ENCODE assay signal across 8 cellular contexts in genomic region chr21:5128257-5128656, GRCh38.
A peak's percentile ranks its signal among the peaks of the same experiment; 100 is the strongest.
DNase-seq lines count a peak whose midpoint lies in the region; ATAC-seq and TF ChIP-seq lines count a peak whose summit lies in the region.
"Not testable (repeated sequence)": the region's sequence is repeated elsewhere in the genome, so short reads cannot be mapped to it uniquely, and the experiment has no call there.

No MANE protein-coding gene starts in this region.

- H3K4me1 Mint-ChIP-seq in activated CD4-positive, alpha-beta T cell treated with anti-CD3 and anti-CD28 coated beads, Interleukin-2, amount 10 ng/mL, durations not matched to agents 7 days and 5 days; MCF 10A (ENCODE audit: insufficient read depth, unreplicated experiment); stimulated activated memory B cell treated with anti-CD40 and anti-IgM and Interleukin-4, amounts not matched to agents 10 μg/mL and 1 μg/mL and 100 μg/mL, for 72 hours: not testable (repeated sequence)

- H2AFZ ChIP-seq in HCT116 (ENCODE audit: low read depth, low read length, poor library complexity, severe bottlenecking); IMR-90 (replicated peaks; ENCODE audit: low read length, poor library complexity): not testable (repeated sequence)

- not testable (repeated sequence) for H3K36me3 Mint-ChIP-seq in activated CD4-positive, alpha-beta T cell treated with anti-CD3 and anti-CD28 coated beads, Interleukin-2, amount 10 ng/mL, durations not matched to agents 7 days and 5 days (ENCODE audit: low read depth); MCF 10A (ENCODE audit: insufficient read depth, unreplicated experiment); stimulated activated memory B cell treated with anti-CD40 and anti-IgM and Interleukin-4, amounts not matched to agents 10 μg/mL and 1 μg/mL and 100 μg/mL, for 72 hours

- not testable (repeated sequence) for H3K23ac ChIP-seq in IMR-90 (ENCODE audit: low read depth, low read length)

- not testable (repeated sequence) for BruUV-seq in HCT116 (replicated peaks; lab: Mats Ljungman, UMichigan); IMR-90 (replicated peaks; lab: Mats Ljungman, UMichigan); MCF 10A (replicated peaks; lab: Mats Ljungman, UMichigan)

- not testable (repeated sequence) for H3K27me3 Mint-ChIP-seq in activated CD4-positive, alpha-beta T cell treated with anti-CD3 and anti-CD28 coated beads, Interleukin-2, amount 10 ng/mL, durations not matched to agents 7 days and 5 days; MCF 10A (ENCODE audit: insufficient read depth, unreplicated experiment); stimulated activated memory B cell treated with anti-CD40 and anti-IgM and Interleukin-4, amounts not matched to agents 10 μg/mL and 1 μg/mL and 100 μg/mL, for 72 hours

- H3K27me3 ChIP-seq in HCT116 (ENCODE audit: insufficient read depth, low read length); IMR-90 (ENCODE audit: control insufficient read depth, insufficient read depth, low read length): not testable (repeated sequence)

- H3K27ac ChIP-seq in HCT116 (ENCODE audit: low read depth, low read length); IMR-90 (ENCODE audit: insufficient read depth, low read length): not testable (repeated sequence)

- H4K5ac ChIP-seq in IMR-90 (ENCODE audit: low read depth, low read length): not testable (repeated sequence)

- H3K27ac Mint-ChIP-seq in activated CD4-positive, alpha-beta T cell treated with anti-CD3 and anti-CD28 coated beads, Interleukin-2, amount 10 ng/mL, durations not matched to agents 7 days and 5 days; MCF 10A (ENCODE audit: low read depth, unreplicated experiment); stimulated activated memory B cell treated with anti-CD40 and anti-IgM and Interleukin-4, amounts not matched to agents 10 μg/mL and 1 μg/mL and 100 μg/mL, for 72 hours: not testable (repeated sequence)

- H3K36me3 ChIP-seq in HCT116 (ENCODE audit: control insufficient read depth in 1 of 2, insufficient read depth in 2 of 2, low read length in 2 of 2); IMR-90 (ENCODE audit: control insufficient read depth, insufficient read depth, low read length): not testable (repeated sequence)

- H3K9me3 ChIP-seq in HCT116 (ENCODE audit: control insufficient read depth in 1 of 2, insufficient read depth in 1 of 2, low read depth in 1 of 2, low read length in 2 of 2); IMR-90 (ENCODE audit: control insufficient read depth, insufficient read depth, low read length): not testable (repeated sequence)

- CTCF ChIA-PET in HCT116 (lab: Charles Lee); IMR-90 (lab: Yijun Ruan, JAX); activated CD4-positive, alpha-beta T cell treated with anti-CD3 and anti-CD28 coated beads, Interleukin-2, amount 10 ng/mL, durations not matched to agents 7 days and 5 days (lab: Charles Lee); MCF 10A (lab: Yijun Ruan, JAX): not testable (repeated sequence)

- TF ChIP-seq POLR2A in HCT116 (IDR thresholded peaks at IDR 0.05; ENCODE audit: borderline replicate concordance, extremely low read depth, insufficient read depth, insufficient read length); IMR-90 (IDR thresholded peaks at IDR 0.05; ENCODE audit: low read depth, low read length): not testable (repeated sequence)

- not testable (repeated sequence) for H3K4ac ChIP-seq in IMR-90 (ENCODE audit: low read depth, low read length)

- H3K79me2 ChIP-seq in HCT116 (ENCODE audit: insufficient read depth, low read length): not testable (repeated sequence)

- peak overlapping the region; percentile 28; the same call in 1 of the 2 replicates for H3K4me3 ChIP-seq in GM12865 (ENCODE audit: low read depth, low read length)
- peak overlapping the region; percentile 30 to 40; a peak in 3 of 4 replicates for H3K4me3 ChIP-seq in HCT116 (replicated peaks in 1 of 2; ENCODE audit: low read depth in 1 of 2, low read length in 2 of 2)
- H3K4me3 ChIP-seq in IMR-90 (ENCODE audit: insufficient read depth, low read depth, low read length): peak overlapping the region; percentile 53

- RAD21 ChIA-PET in HCT116 (lab: Charles Lee; ENCODE audit: low non-redundant PET in 1 of 2, low total read pairs in 2 of 2, uncharacterized antibody in 2 of 2, unreplicated experiment in 2 of 2): not testable (repeated sequence)

- not testable (repeated sequence) for H3K9me2 ChIP-seq in HCT116 (ENCODE audit: insufficient read depth)

- not testable (repeated sequence) for TF ChIP-seq RAD21 in HCT116 (IDR thresholded peaks at IDR 0.05; ENCODE audit: low read depth); IMR-90 (IDR thresholded peaks at IDR 0.05; ENCODE audit: low read length)

- H3K4me2 ChIP-seq in HCT116 (ENCODE audit: low read length); IMR-90 (ENCODE audit: low read depth, low read length): not testable (repeated sequence)

- H2AK5ac ChIP-seq in IMR-90 (ENCODE audit: low read depth, low read length): not testable (repeated sequence)

- not testable (repeated sequence) for H3K4me1 ChIP-seq in HCT116 (ENCODE audit: control insufficient read depth in 1 of 2, insufficient read depth in 2 of 2, low read length in 2 of 2); IMR-90 (ENCODE audit: control insufficient read depth, insufficient read depth, low read length)

- not testable (repeated sequence) for H2BK20ac ChIP-seq in IMR-90 (ENCODE audit: low read depth, low read length)

- intact Hi-C loops in HCT116 (cut with micrococcal nuclease); IMR-90 (cut with micrococcal nuclease); MCF 10A (cut with micrococcal nuclease); posterior vena cava (cut with DNase I): not testable (repeated sequence)

- TF ChIP-seq CTCF in GM12865 (IDR thresholded peaks at IDR 0.05; ENCODE audit: insufficient read depth, low read depth, low read length, missing control alignments); HCT116 (IDR thresholded peaks at IDR 0.05 in 2 of 3, conservative IDR thresholded peaks at IDR 0.05 in 1 of 3; ENCODE audit: borderline replicate concordance in 1 of 3, insufficient read depth in 1 of 3, low read depth in 2 of 3, low read length in 2 of 3); IMR-90 (conservative IDR thresholded peaks at IDR 0.05; ENCODE audit: low read depth, low read length); MCF 10A (IDR thresholded peaks at IDR 0.05; ENCODE audit: unreplicated experiment): not testable (repeated sequence)

- H4K91ac ChIP-seq in IMR-90 (ENCODE audit: insufficient read depth, low read depth, low read length): not testable (repeated sequence)

- H2BK15ac ChIP-seq in IMR-90 (ENCODE audit: low read depth, low read length): not testable (repeated sequence)

- peak; percentile 92 for DNase-seq in GM12865 (ENCODE audit: low read depth)
- peak; percentile 29 for DNase-seq in HCT116 (ENCODE audit: low read depth, low spot score)
- peak; percentile 76 for DNase-seq in IMR-90
- peak; percentile 95 for DNase-seq in activated CD4-positive, alpha-beta T cell treated with anti-CD3 and anti-CD28 coated beads, Interleukin-2, amount 10 ng/mL, durations not matched to agents 7 days and 5 days
- peak; percentile 71 for DNase-seq in MCF 10A (ENCODE audit: unreplicated experiment)
- DNase-seq in iPS DF 4.7 (ENCODE audit: extremely low read depth, low spot score): peak; percentile 22
- peak; percentile 99 for DNase-seq in posterior vena cava (ENCODE audit: low spot score)

- dilution Hi-C loops in IMR-90 (cut with HindIII; ENCODE audit: low sequenced_read_pairs, unreplicated experiment): not testable (repeated sequence)

- not testable (repeated sequence) for H4K8ac ChIP-seq in IMR-90 (ENCODE audit: low read depth in 2 of 2, low read length in 2 of 2)

- not testable (repeated sequence) for H3K9ac ChIP-seq in HCT116 (ENCODE audit: low read length)
- H3K9ac ChIP-seq in IMR-90 (ENCODE audit: low read depth, low read length): peak overlapping the region; percentile 58; the same call in 1 of the 2 replicates

- WGBS in IMR-90 (ENCODE audit: extremely low coverage in 2 of 2, insufficient read length in 1 of 2), 2 experiments: no CpG with 5 or more reads among the region's 42 CpGs

- not testable (repeated sequence) for H2AK9ac ChIP-seq in IMR-90 (replicated peaks; ENCODE audit: low read depth, low read length, poor library complexity)

- H3K9me3 Mint-ChIP-seq in activated CD4-positive, alpha-beta T cell treated with anti-CD3 and anti-CD28 coated beads, Interleukin-2, amount 10 ng/mL, durations not matched to agents 7 days and 5 days; MCF 10A (ENCODE audit: unreplicated experiment); stimulated activated memory B cell treated with anti-CD40 and anti-IgM and Interleukin-4, amounts not matched to agents 10 μg/mL and 1 μg/mL and 100 μg/mL, for 72 hours: not testable (repeated sequence)

- peak overlapping the region; percentile 60 for H3K4me3 Mint-ChIP-seq in activated CD4-positive, alpha-beta T cell treated with anti-CD3 and anti-CD28 coated beads, Interleukin-2, amount 10 ng/mL, durations not matched to agents 7 days and 5 days
- peak overlapping the region; percentile 19 for H3K4me3 Mint-ChIP-seq in MCF 10A (ENCODE audit: unreplicated experiment)
- H3K4me3 Mint-ChIP-seq in stimulated activated memory B cell treated with anti-CD40 and anti-IgM and Interleukin-4, amounts not matched to agents 10 μg/mL and 1 μg/mL and 100 μg/mL, for 72 hours: peak overlapping the region; percentile 48

- POLR2A ChIA-PET in HCT116 (lab: Charles Lee); IMR-90 (lab: Charles Lee; ENCODE audit: unreplicated experiment); activated CD4-positive, alpha-beta T cell treated with anti-CD3 and anti-CD28 coated beads, Interleukin-2, amount 10 ng/mL, durations not matched to agents 7 days and 5 days (lab: Charles Lee); MCF 10A (lab: Yijun Ruan, JAX): not testable (repeated sequence)

- H3K56ac ChIP-seq in IMR-90 (ENCODE audit: extremely low read depth, insufficient read depth, low read length): not testable (repeated sequence)

- not testable (repeated sequence) for H4K20me1 ChIP-seq in HCT116 (ENCODE audit: insufficient read depth); IMR-90 (ENCODE audit: insufficient read depth, low read length)

- H3K79me1 ChIP-seq in IMR-90 (ENCODE audit: low read depth in 1 of 2, low read length in 2 of 2): not testable (repeated sequence)

- peak; percentile 87 for ATAC-seq in HCT116
- peak; percentile 97 for ATAC-seq in IMR-90 (ENCODE audit: low read depth)
- peak; percentile 96 for ATAC-seq in stimulated activated memory B cell treated with anti-CD40 and anti-IgM and Interleukin-4, amounts not matched to agents 10 μg/mL and 1 μg/mL and 100 μg/mL, for 72 hours

- not testable (repeated sequence) for H3K9me1 ChIP-seq in IMR-90 (ENCODE audit: insufficient read depth, low read length)

- not testable (repeated sequence) for H2BK120ac ChIP-seq in IMR-90 (ENCODE audit: low read depth, low read length)

- not testable (repeated sequence) for H2BK5ac ChIP-seq in IMR-90 (ENCODE audit: low read depth, low read length, poor library complexity, severe bottlenecking)

- in situ Hi-C loops in IMR-90 (cut with MboI; ENCODE audit: low sequenced_read_pairs): not testable (repeated sequence)

- not testable (repeated sequence) for H3K14ac ChIP-seq in IMR-90 (replicated peaks; ENCODE audit: low read depth, low read length)

- H3K18ac ChIP-seq in IMR-90 (ENCODE audit: low read depth, low read length): not testable (repeated sequence)

Comparison
In these comparisons a context has a peak if more than half of its experiments do, and no peak if none do; other contexts are left out.
1. DNase-seq: peak in every context shown above with its lines; median percentile 99 in posterior vena cava; 95 in activated CD4-positive, alpha-beta T cell treated with anti-CD3 and anti-CD28 coated beads, Interleukin-2, amount 10 ng/mL, durations not matched to agents 7 days and 5 days; 92 in GM12865; 76 in IMR-90; 71 in MCF 10A; 29 in HCT116; 22 in iPS DF 4.7.